Comparison of ENCODE assay signal across 24 cellular contexts in the genomic region with DNA sequence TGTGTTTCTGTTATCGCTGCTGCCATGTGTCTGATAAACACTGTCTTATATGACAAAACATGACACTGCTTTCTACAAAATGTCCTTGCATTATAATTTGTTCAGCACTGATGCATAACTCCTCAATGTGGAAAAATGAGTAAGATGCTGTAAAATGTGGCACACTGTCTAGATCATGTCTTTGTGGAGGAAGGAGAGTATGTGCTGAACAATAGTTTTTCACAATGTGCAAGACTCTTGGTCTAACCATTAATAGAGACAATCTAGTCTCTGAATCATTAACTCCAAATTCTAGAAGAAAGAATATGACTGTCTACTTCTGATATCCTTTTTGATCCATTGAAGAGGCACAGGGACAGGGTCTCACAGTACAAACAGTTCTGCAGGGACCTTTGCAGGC.
DNase-seq lines count a peak whose midpoint lies in the region; ATAC-seq and TF ChIP-seq lines count a peak whose summit lies in the region.
"Had no signal": no experiment of that assay in that cellular context is flagged by ENCODE, and none has a peak within 500 bp of the region (broad histone marks: within the 10 kb centered on the region; RNA-seq: fewer than 3 reads in every experiment).

No MANE protein-coding gene starts in this region.

- no peak for TF ChIP-seq CTCF in nephron (IDR thresholded peaks at IDR 0.05; ENCODE audit: unreplicated experiment in 3 of 3)

- no peak for ATAC-seq in HG03354 (IDR thresholded peaks at IDR 0.05; ENCODE audit: poor library complexity, severe bottlenecking, unreplicated experiment)
- ATAC-seq: GM12878 had no signal

- no peaks in the 10 kb centered on the region for H3K27me3 Mint-ChIP-seq in nephron (ENCODE audit: low read depth)
- H3K27me3 Mint-ChIP-seq in activated T-helper 1 cell treated with anti-CD3 and anti-CD28 coated beads, Interleukin-12 subunit alpha, Interleukin-12 subunit beta, Interleukin-2, Interleukin-4 antibody, amounts not matched to agents 30 ng/mL and 10 ng/mL and 1 ng/mL, durations not matched to agents 14 hours and 24 hours and 36 hours (ENCODE audit: insufficient read depth): no peaks in the 10 kb centered on the region
- H3K27me3 Mint-ChIP-seq: CD4-positive, alpha-beta memory T cell; CD4-positive, CD25-positive, alpha-beta regulatory T cell; CD8-positive, alpha-beta memory T cell had no signal

- intact Hi-C loops in activated T-helper 1 cell treated with anti-CD3 and anti-CD28 coated beads, Interleukin-12 subunit alpha, Interleukin-12 subunit beta, Interleukin-2, Interleukin-4 antibody, amounts not matched to agents 30 ng/mL and 10 ng/mL and 1 ng/mL, durations not matched to agents 14 hours and 24 hours and 36 hours (cut with micrococcal nuclease): loop anchor here (5.0 kb wide), 1 partner anchor 468 kb away; no protein-coding TSS in a partner anchor

- peak overlapping the region in 2 of 3 experiments; percentile 34 to 73 for H3K27ac Mint-ChIP-seq in nephron
- H3K27ac Mint-ChIP-seq in activated T-helper 1 cell treated with anti-CD3 and anti-CD28 coated beads, Interleukin-12 subunit alpha, Interleukin-12 subunit beta, Interleukin-2, Interleukin-4 antibody, amounts not matched to agents 30 ng/mL and 10 ng/mL and 1 ng/mL, durations not matched to agents 14 hours and 24 hours and 36 hours: no peak overlapping the region
- H3K27ac Mint-ChIP-seq: CD14-positive monocyte; CD4-positive, alpha-beta memory T cell; CD4-positive, CD25-positive, alpha-beta regulatory T cell; CD8-positive, alpha-beta memory T cell had no signal

- peaks cover 23% of the 10 kb centered on the region for H3K4me1 Mint-ChIP-seq in nephron
- no peaks in the 10 kb centered on the region for H3K4me1 Mint-ChIP-seq in activated T-helper 1 cell treated with anti-CD3 and anti-CD28 coated beads, Interleukin-12 subunit alpha, Interleukin-12 subunit beta, Interleukin-2, Interleukin-4 antibody, amounts not matched to agents 30 ng/mL and 10 ng/mL and 1 ng/mL, durations not matched to agents 14 hours and 24 hours and 36 hours (ENCODE audit: low read depth)
- H3K4me1 Mint-ChIP-seq: CD14-positive monocyte; CD4-positive, alpha-beta memory T cell; CD4-positive, CD25-positive, alpha-beta regulatory T cell; CD8-positive, alpha-beta memory T cell had no signal

- DNase-seq in kidney tubule cell (ENCODE audit: low spot score) (peak; percentile 77), renal cortical epithelial cell (ENCODE audit: low read depth) (peak; percentile 58), NCI-H2171 (lab: John Stamatoyannopoulos, UW) (no peak), NCI-H1092 treated with DMSO at 0.1 percent for 48 hours (lab: John Stamatoyannopoulos, UW) (no peak)
- no peak for DNase-seq in activated T-helper 1 cell treated with anti-CD3 and anti-CD28 coated beads, Interleukin-12 subunit alpha, Interleukin-12 subunit beta, Interleukin-2, Interleukin-4 antibody, amounts not matched to agents 30 ng/mL and 10 ng/mL and 1 ng/mL, durations not matched to agents 14 hours and 24 hours and 36 hours (ENCODE audit: low spot score)
- DNase-seq: 8988T; ACHN; BE2C; C1 segment of cervical spinal cord; CD4-positive, alpha-beta memory T cell; CD4-positive, CD25-positive, alpha-beta regulatory T cell; CD8-positive, alpha-beta memory T cell; COR-L47; DMS 273 treated with DMSO at 0.1 percent for 48 hours; DMS153; DMS53; DMS79; DND-41; EL; GDM1 had no signal

- no peaks in the 10 kb centered on the region for H3K9me3 Mint-ChIP-seq in nephron
- H3K9me3 Mint-ChIP-seq in activated T-helper 1 cell treated with anti-CD3 and anti-CD28 coated beads, Interleukin-12 subunit alpha, Interleukin-12 subunit beta, Interleukin-2, Interleukin-4 antibody, amounts not matched to agents 30 ng/mL and 10 ng/mL and 1 ng/mL, durations not matched to agents 14 hours and 24 hours and 36 hours: no peaks in the 10 kb centered on the region

- H3K4me3 Mint-ChIP-seq in nephron: no peak overlapping the region
- no peak overlapping the region for H3K4me3 Mint-ChIP-seq in activated T-helper 1 cell treated with anti-CD3 and anti-CD28 coated beads, Interleukin-12 subunit alpha, Interleukin-12 subunit beta, Interleukin-2, Interleukin-4 antibody, amounts not matched to agents 30 ng/mL and 10 ng/mL and 1 ng/mL, durations not matched to agents 14 hours and 24 hours and 36 hours
- H3K4me3 Mint-ChIP-seq: CD14-positive monocyte; CD4-positive, alpha-beta memory T cell; CD4-positive, CD25-positive, alpha-beta regulatory T cell; CD8-positive, alpha-beta memory T cell had no signal

- H3K36me3 Mint-ChIP-seq in nephron (ENCODE audit: low read depth): no peaks in the 10 kb centered on the region
- no peaks in the 10 kb centered on the region for H3K36me3 Mint-ChIP-seq in activated T-helper 1 cell treated with anti-CD3 and anti-CD28 coated beads, Interleukin-12 subunit alpha, Interleukin-12 subunit beta, Interleukin-2, Interleukin-4 antibody, amounts not matched to agents 30 ng/mL and 10 ng/mL and 1 ng/mL, durations not matched to agents 14 hours and 24 hours and 36 hours (ENCODE audit: low read depth)
- H3K36me3 Mint-ChIP-seq: CD14-positive monocyte; CD4-positive, alpha-beta memory T cell; CD4-positive, CD25-positive, alpha-beta regulatory T cell; CD8-positive, alpha-beta memory T cell had no signal

Comparison
In these comparisons a context has a peak if more than half of its experiments do, and no peak if none do; other contexts are left out.
1. DNase-seq: peak in kidney tubule cell (single experiment) and renal cortical epithelial cell (single experiment); none in NCI-H2171 (single experiment), activated T-helper 1 cell treated with anti-CD3 and anti-CD28 coated beads, Interleukin-12 subunit alpha, Interleukin-12 subunit beta, Interleukin-2, Interleukin-4 antibody, amounts not matched to agents 30 ng/mL and 10 ng/mL and 1 ng/mL, durations not matched to agents 14 hours and 24 hours and 36 hours (single experiment) and NCI-H1092 treated with DMSO at 0.1 percent for 48 hours (single experiment).